ENCODE assay signal across 12 cellular contexts in genomic region chrX:130769835-130770234, GRCh38.
DNase-seq lines count a peak whose midpoint lies in the region; ATAC-seq and TF ChIP-seq lines count a peak whose summit lies in the region.
"Had no signal": no experiment of that assay in that cellular context is flagged by ENCODE, and none has a peak within 500 bp of the region (broad histone marks: within the 10 kb centered on the region; RNA-seq: fewer than 3 reads in every experiment).

No MANE protein-coding gene starts in this region.

- H3K4me3 ChIP-seq in right atrium auricular region (no peak overlapping the region), psoas muscle (no peak overlapping the region)
- H3K4me3 ChIP-seq: HAP-1 had no signal

- DNase-seq in Right ventricle myocardium superior = no peak
- no peak for DNase-seq in right atrium auricular region (ENCODE audit: low spot score)
- peak; percentile 21 for DNase-seq in EH (ENCODE audit: low read depth)
- no peak for DNase-seq in epithelial cell of prostate (ENCODE audit: low read depth, low spot score)
- DNase-seq in psoas muscle = no peak
- DNase-seq in NOMO-1 treated with DMSO at 0.1 percent for 48 hours (lab: John Stamatoyannopoulos, UW; ENCODE audit: unreplicated experiment) = no peak
- DNase-seq in stimulated activated naive CD8-positive, alpha-beta T cell treated with anti-CD3 and anti-CD28 coated beads, Interleukin-15, Interleukin-2, amounts not matched to agents 100 U/mL and 50 U/mL, for 24 hours = no peak
- no peak for DNase-seq in DMS153 treated with DMSO at 0.1 percent for 48 hours (lab: John Stamatoyannopoulos, UW; ENCODE audit: unreplicated experiment)
- DNase-seq: C1 segment of cervical spinal cord; CD4-positive, alpha-beta T cell had no signal

- 34 to 47% (median 39%) methylated on average over 4 of the region's 4 CpGs for WGBS in psoas muscle, 3 donors

- H3K36me3 ChIP-seq in right atrium auricular region = no peaks in the 10 kb centered on the region
- no peaks in the 10 kb centered on the region for H3K36me3 ChIP-seq in psoas muscle (ENCODE audit: insufficient read depth in 1 of 2, low read depth in 1 of 2)
- H3K36me3 ChIP-seq: HAP-1 had no signal

- H3K9me3 ChIP-seq in right atrium auricular region (no peaks in the 10 kb centered on the region), psoas muscle (no peaks in the 10 kb centered on the region)
- H3K9me3 ChIP-seq: HAP-1 had no signal

- intact Hi-C loops in Right ventricle myocardium superior (cut with DNase I) = no loop called here
- intact Hi-C loops in psoas muscle (cut with DNase I) = no loop called here

- peak; percentile 71 for ATAC-seq in Right ventricle myocardium superior (ENCODE audit: poor library complexity)
- ATAC-seq in psoas muscle = peak; percentile 29 to 66 (median 56)
- ATAC-seq in stimulated activated naive CD8-positive, alpha-beta T cell treated with anti-CD3 and anti-CD28 coated beads, Interleukin-15, Interleukin-2, amounts not matched to agents 100 U/mL and 50 U/mL, for 24 hours = no peak
- ATAC-seq: HepG2 had no signal

- peak overlapping the region in 1 of 2 donors; percentile 58 for H3K27ac ChIP-seq in right atrium auricular region
- peak overlapping the region; percentile 68 for H3K27ac ChIP-seq in epithelial cell of prostate
- H3K27ac ChIP-seq in psoas muscle = peak overlapping the region; percentile 70

- H3K4me1 ChIP-seq in right atrium auricular region = peaks cover 0 to 7% of the 10 kb centered on the region in 2 donors
- peaks cover 18% of the 10 kb centered on the region for H3K4me1 ChIP-seq in psoas muscle

- TF ChIP-seq CTCF in right atrium auricular region (IDR thresholded peaks at IDR 0.05) = no peak
- no peak for TF ChIP-seq CTCF in psoas muscle (IDR thresholded peaks at IDR 0.05)

- no peaks in the 10 kb centered on the region for H3K27me3 ChIP-seq in right atrium auricular region
- no peaks in the 10 kb centered on the region for H3K27me3 ChIP-seq in psoas muscle (ENCODE audit: insufficient read depth in 3 of 3, low read length in 2 of 3)
